Comparison of ENCODE assay signal across 30 cellular contexts in the genomic region with DNA sequence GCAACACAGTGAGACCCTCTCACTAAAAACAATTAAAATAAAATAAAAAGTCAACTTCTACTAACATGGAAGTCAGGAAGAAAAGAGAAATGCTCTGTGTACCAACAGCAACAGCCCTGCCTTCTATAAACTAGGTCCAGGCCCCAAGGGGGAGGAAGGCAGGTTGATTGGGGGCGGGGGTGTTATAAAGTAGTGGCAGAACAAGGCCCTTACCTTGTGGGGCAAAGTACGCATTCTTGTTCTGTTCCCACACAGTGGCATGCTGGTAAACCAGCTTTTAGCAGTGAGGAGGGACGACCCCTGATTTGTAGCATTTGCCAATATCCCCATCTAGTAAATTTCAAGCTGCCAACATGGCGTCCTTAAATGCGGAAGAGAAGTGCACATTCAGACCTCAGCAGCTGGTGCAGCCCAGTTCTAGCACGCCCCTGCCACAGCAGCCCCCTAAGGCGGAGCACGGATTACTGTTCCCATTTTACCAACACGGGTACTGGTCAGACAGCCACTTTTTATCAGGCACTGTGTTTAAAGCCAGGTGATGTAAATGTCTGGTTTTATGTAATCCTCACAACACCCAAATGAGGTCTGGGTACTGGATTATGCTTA.
"Had no signal": no experiment of that assay in that cellular context is flagged by ENCODE, and none has a peak within 500 bp of the region (broad histone marks: within the 10 kb centered on the region; RNA-seq: fewer than 3 reads in every experiment).

No MANE protein-coding gene starts in this region.

- H3K4me1 ChIP-seq: foreskin keratinocyte, psoas muscle, testis, tibial artery, upper lobe of right lung, uterus had no signal

- H3K9me3 ChIP-seq: esophagus muscularis mucosa, gastroesophageal sphincter, heart left ventricle, ovary, psoas muscle, stomach, testis, tibial artery, upper lobe of right lung, uterus had no signal

- H3K4me3 ChIP-seq: coronary artery, esophagus muscularis mucosa, gastroesophageal sphincter, heart left ventricle, lung, ovary, psoas muscle, skin epidermis, stomach, testis, tibial artery, upper lobe of right lung, uterus had no signal

- FAIRE-seq: endothelial cell of umbilical vein had no signal

- H3K36me3 ChIP-seq: esophagus muscularis mucosa, gastroesophageal sphincter, heart left ventricle, ovary, stomach, tibial artery, upper lobe of right lung, uterus had no signal

- H3K27me3 ChIP-seq: ovary, testis had no signal

- ATAC-seq: foreskin keratinocyte; gastroesophageal sphincter; heart left ventricle; left lobe of liver; naive thymus-derived CD8-positive, alpha-beta T cell; psoas muscle; right cardiac atrium; upper lobe of right lung had no signal

- DNase-seq: dermis blood vessel endothelial cell; effector memory CD4-positive, alpha-beta T cell; foreskin keratinocyte; heart left ventricle; hippocampal formation; islet precursor cell; mesenchymal stem cell; naive thymus-derived CD8-positive, alpha-beta T cell; nephron progenitor cell; occipital lobe; ovary; psoas muscle; right cardiac atrium; stimulated activated CD4-positive, alpha-beta T cell treated with anti-CD3 and anti-CD28 coated beads, Interleukin-12 subunit alpha, Interleukin-12 subunit beta, amount 100 ng/mL, for 4 hours; stimulated activated CD4-positive, alpha-beta T cell treated with anti-CD3 and anti-CD28 coated beads, Interleukin-1b, Interleukin-23, amount 100 ng/mL, for 48 hours; stimulated activated CD4-positive, alpha-beta T cell treated with anti-CD3 and anti-CD28 coated beads, Interleukin-4, amount 100 ng/mL, for 1 hour; stimulated activated CD8-positive, alpha-beta memory T cell treated with anti-CD3 and anti-CD28 coated beads, Interleukin-4, amount 100 ng/mL, for 48 hours; stimulated activated naive CD4-positive, alpha-beta T cell treated with Interleukin-2 at 50 U/mL for 16 hours; stomach; testis; upper lobe of right lung; uterus had no signal

- H3K27ac ChIP-seq: coronary artery, esophagus muscularis mucosa, foreskin keratinocyte, gastroesophageal sphincter, heart left ventricle, ovary, psoas muscle, skin epidermis, stomach, testis, tibial artery, upper lobe of right lung, uterus had no signal
